ENCODE assay signal across 11 cellular contexts in the genomic region with DNA sequence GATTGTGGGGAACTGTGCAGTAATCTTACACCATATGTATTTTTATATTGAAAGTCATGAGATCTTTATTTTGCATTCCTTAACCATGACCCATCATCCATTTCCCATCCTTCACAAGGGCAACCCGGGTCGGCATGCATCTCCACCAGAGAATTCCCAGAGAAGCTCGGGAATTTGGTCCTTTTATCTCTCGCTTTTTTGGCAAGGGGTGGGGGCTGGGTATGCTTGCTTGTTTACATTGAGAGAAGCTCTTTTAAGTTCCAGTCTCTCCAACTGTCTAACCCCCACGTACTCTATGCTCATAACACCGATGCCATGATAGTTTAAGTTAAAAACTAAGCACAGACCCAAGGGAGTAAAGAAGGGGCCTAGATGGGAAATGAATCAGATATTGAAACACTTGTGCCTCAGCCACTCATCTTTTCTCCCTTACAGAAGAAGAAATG.
A peak's percentile ranks its signal among the peaks of the same experiment; 100 is the strongest.
DNase-seq lines count a peak whose midpoint lies in the region; ATAC-seq lines count a peak whose summit lies in the region.
"Had no signal": no experiment of that assay in that cellular context is flagged by ENCODE, and none has a peak within 500 bp of the region (broad histone marks: within the 10 kb centered on the region; RNA-seq: fewer than 3 reads in every experiment).

No MANE protein-coding gene starts in this region.

- ATAC-seq in HG03135 (IDR thresholded peaks at IDR 0.05; ENCODE audit: unreplicated experiment) = no peak

- H4K20me1 ChIP-seq in Karpas-422 (ENCODE audit: insufficient read depth, low read depth, low read length) = no peaks in the 10 kb centered on the region

- H3K9ac ChIP-seq in Karpas-422 (ENCODE audit: low read length) (no peak overlapping the region), mesendoderm (ENCODE audit: low read length) (no peak overlapping the region)

- no peak overlapping the region for H2BK120ac ChIP-seq in mesendoderm (ENCODE audit: low read depth, low read length)

- no peaks in the 10 kb centered on the region for H3K36me3 ChIP-seq in Karpas-422 (ENCODE audit: insufficient read depth, low read length)
- no peaks in the 10 kb centered on the region for H3K36me3 ChIP-seq in mesendoderm (ENCODE audit: control insufficient read depth, insufficient read depth, low read length)

- H2BK15ac ChIP-seq in mesendoderm (replicated peaks; ENCODE audit: low read depth) = no peak overlapping the region

- H3K27ac ChIP-seq in Karpas-422 (ENCODE audit: low read length) (no peak overlapping the region), mesendoderm (ENCODE audit: low read depth, low read length) (no peak overlapping the region)

- DNase-seq in AG08395 (ENCODE audit: low spot score) = peak; percentile 45
- no peak for DNase-seq in Karpas-422
- DNase-seq in dedifferentiated amniotic fluid mesenchymal stem cell (ENCODE audit: extremely low spot score) = peak; percentile 64
- peak; percentile 57 for DNase-seq in mesendoderm
- no peak for DNase-seq in cerebellar cortex (ENCODE audit: low spot score)
- DNase-seq in NCI-H69 (lab: John Stamatoyannopoulos, UW) = no peak
- no peak for DNase-seq in NCI-H1092 (lab: John Stamatoyannopoulos, UW)
- DNase-seq: naive B cell, NCI-H446, small intestine had no signal

- H2AK5ac ChIP-seq in mesendoderm (ENCODE audit: low read length) = no peak overlapping the region

- no peak overlapping the region for H3K4ac ChIP-seq in mesendoderm (ENCODE audit: low read depth, low read length)

- no CpG with 5 or more reads among the region's 6 CpGs for WGBS in mesendoderm (ENCODE audit: extremely low coverage, insufficient coverage, low lambda C conversion rate)

- no peak overlapping the region for H3K56ac ChIP-seq in mesendoderm (ENCODE audit: low read length)

- H3K4me2 ChIP-seq in Karpas-422 (ENCODE audit: low read depth, low read length, poor library complexity, severe bottlenecking) (peak overlapping the region; percentile 1), mesendoderm (ENCODE audit: low read length) (no peak overlapping the region)

- H4K8ac ChIP-seq in mesendoderm (ENCODE audit: low read depth, low read length) = no peak overlapping the region

- H3K4me1 ChIP-seq in Karpas-422 (ENCODE audit: low read length) (peaks cover 71% of the 10 kb centered on the region), mesendoderm (ENCODE audit: control insufficient read depth, low read depth, low read length) (peaks cover 21% of the 10 kb centered on the region)

- H2AFZ ChIP-seq in Karpas-422 (ENCODE audit: low read length) = no peak overlapping the region

- H4K5ac ChIP-seq in mesendoderm (ENCODE audit: low read length) = no peak overlapping the region

- H3K23ac ChIP-seq in mesendoderm (ENCODE audit: low read length) = no peak overlapping the region

- H3K4me3 ChIP-seq in Karpas-422 (ENCODE audit: low read length) (no peak overlapping the region), mesendoderm (ENCODE audit: low read length) (no peak overlapping the region)

- no peak overlapping the region for H2BK5ac ChIP-seq in mesendoderm (ENCODE audit: low read length)

- H3K9me3 ChIP-seq in Karpas-422 (ENCODE audit: low read length) = no peaks in the 10 kb centered on the region

- H3K18ac ChIP-seq in mesendoderm (ENCODE audit: low read length) = peak overlapping the region; percentile 39

- H3K27me3 ChIP-seq in Karpas-422 (ENCODE audit: low read length) = no peaks in the 10 kb centered on the region
- H3K27me3 ChIP-seq in mesendoderm (ENCODE audit: insufficient read depth, low read length, poor library complexity) = no peaks in the 10 kb centered on the region

- no peaks in the 10 kb centered on the region for H3K79me1 ChIP-seq in mesendoderm (ENCODE audit: low read length)

- no peaks in the 10 kb centered on the region for H3K9me2 ChIP-seq in Karpas-422 (replicated peaks; ENCODE audit: insufficient read depth, low read length)

- H3K79me2 ChIP-seq in Karpas-422 (ENCODE audit: low read length) (no peaks in the 10 kb centered on the region), mesendoderm (ENCODE audit: control insufficient read depth, insufficient read depth, low read length) (no peaks in the 10 kb centered on the region)

Comparison
In these comparisons a context has a peak if more than half of its experiments do, and no peak if none do; other contexts are left out.
1. DNase-seq: peak in AG08395 (single experiment), dedifferentiated amniotic fluid mesenchymal stem cell (single experiment) and mesendoderm (single experiment); none in Karpas-422 (single experiment), cerebellar cortex (single experiment), NCI-H69 (single experiment) and NCI-H1092 (single experiment).